24 cellular contexts compared by ENCODE assay signal in genomic region chr22:41775338-41775737, GRCh38.
"Had no signal": no experiment of that assay in that cellular context is flagged by ENCODE, and none has a peak within 500 bp of the region (broad histone marks: within the 10 kb centered on the region; RNA-seq: fewer than 3 reads in every experiment).

No MANE protein-coding gene starts in this region.

- DNase-seq: effector CD8-positive, alpha-beta T cell; effector memory CD8-positive, alpha-beta T cell; endodermal cell; erythroblast; esophagus squamous epithelium; foreskin fibroblast; foreskin melanocyte; gastrocnemius medialis; glutamatergic neuron; head of caudate nucleus; heart right ventricle; hippocampal formation; left cardiac atrium; left lung; left ventricle myocardium superior; lower lobe of right lung; mesenchymal stem cell; mucosa of descending colon; naive B cell; naive thymus-derived CD8-positive, alpha-beta T cell had no signal

- H3K9me3 ChIP-seq: esophagus squamous epithelium, gastrocnemius medialis, heart right ventricle, left lung, lower lobe of right lung, mucosa of descending colon had no signal

- H3K9me3 Mint-ChIP-seq: effector memory CD8-positive, alpha-beta T cell; endodermal cell; mesothelial cell of epicardium; naive B cell; naive thymus-derived CD8-positive, alpha-beta T cell had no signal

- H3K36me3 Mint-ChIP-seq: mesothelial cell of epicardium, naive B cell had no signal

- H3K27me3 ChIP-seq: esophagus squamous epithelium, gastrocnemius medialis, left lung had no signal

- H3K36me3 ChIP-seq: esophagus squamous epithelium, gastrocnemius medialis, heart right ventricle, left lung, lower lobe of right lung had no signal

- ATAC-seq: effector memory CD8-positive, alpha-beta T cell; esophagus mucosa; gastrocnemius medialis; heart right ventricle; left cardiac atrium; left lung; left ventricle myocardium superior; lower lobe of right lung; mucosa of descending colon; naive thymus-derived CD8-positive, alpha-beta T cell had no signal

- H3K27ac Mint-ChIP-seq: effector memory CD8-positive, alpha-beta T cell; endodermal cell; mesothelial cell of epicardium had no signal

- H3K27ac ChIP-seq: coronary artery, epithelial cell of prostate, esophagus squamous epithelium, gastrocnemius medialis, heart right ventricle, left lung, lower lobe of right lung had no signal

- H3K4me1 Mint-ChIP-seq: mesothelial cell of epicardium had no signal

- H3K4me3 Mint-ChIP-seq: effector memory CD8-positive, alpha-beta T cell; endodermal cell; mesothelial cell of epicardium; naive B cell; naive thymus-derived CD8-positive, alpha-beta T cell had no signal

- H3K4me1 ChIP-seq: esophagus squamous epithelium, gastrocnemius medialis, lower lobe of right lung had no signal

- H3K4me3 ChIP-seq: coronary artery, esophagus squamous epithelium, gastrocnemius medialis, heart right ventricle, left lung, lower lobe of right lung, mucosa of descending colon had no signal

- H3K27me3 Mint-ChIP-seq: naive thymus-derived CD8-positive, alpha-beta T cell had no signal
